In the genomic region with DNA sequence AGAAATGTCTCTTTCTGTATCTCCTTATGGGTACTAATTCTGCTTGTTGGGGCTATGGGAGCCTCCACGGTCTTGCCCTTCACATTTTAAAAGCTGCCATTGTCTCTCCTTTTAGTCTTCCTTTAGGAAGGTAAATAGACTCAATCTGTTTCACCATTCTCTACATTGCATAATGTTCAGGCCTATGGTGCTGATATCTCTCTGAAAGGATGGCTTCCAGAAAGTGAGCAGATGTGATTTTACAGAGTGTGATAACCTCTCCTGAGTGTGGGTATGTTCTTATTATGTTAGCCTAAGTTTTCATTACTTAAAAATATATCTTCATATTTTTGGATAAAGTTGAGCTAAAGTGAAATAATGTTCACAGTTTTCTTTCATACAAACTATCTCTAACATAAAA, we compare ENCODE assay signal across 16 cellular contexts.
"Had no signal": no experiment of that assay in that cellular context is flagged by ENCODE, and none has a peak within 500 bp of the region (broad histone marks: within the 10 kb centered on the region; RNA-seq: fewer than 3 reads in every experiment).

No MANE protein-coding gene starts in this region.

- H3K36me3 Mint-ChIP-seq: activated naive CD8-positive, alpha-beta T cell treated with anti-CD3 and anti-CD28 coated beads, Interleukin-2, amount 10 ng/mL, durations not matched to agents 7 days and 5 days; stimulated activated naive B cell treated with anti-CD40 and anti-IgM and Interleukin-4, amounts not matched to agents 10 μg/mL and 1 μg/mL and 100 μg/mL, for 72 hours had no signal

- H3K4me1 Mint-ChIP-seq: activated CD4-positive, alpha-beta T cell treated with anti-CD3 and anti-CD28 coated beads for 36 hours; activated naive CD8-positive, alpha-beta T cell treated with anti-CD3 and anti-CD28 coated beads, Interleukin-2, amount 10 ng/mL, durations not matched to agents 7 days and 5 days; activated T-helper 17 cell treated with anti-CD3 and anti-CD28 coated beads, Interleukin-2, amount 50 U/mL, for 72 hours; stimulated activated naive B cell treated with anti-CD40 and anti-IgM and Interleukin-4, amounts not matched to agents 10 μg/mL and 1 μg/mL and 100 μg/mL, for 72 hours; T-helper 17 cell had no signal

- H3K9me3 Mint-ChIP-seq: activated CD8-positive, alpha-beta T cell treated with anti-CD3 and anti-CD28 coated beads for 36 hours had no signal

- ATAC-seq: activated CD4-positive, alpha-beta T cell treated with anti-CD3 and anti-CD28 coated beads for 36 hours; activated CD8-positive, alpha-beta T cell treated with anti-CD3 and anti-CD28 coated beads for 36 hours; activated T-helper 17 cell treated with anti-CD3 and anti-CD28 coated beads, Interleukin-2, amount 50 U/mL, for 72 hours; body of pancreas; effector memory CD8-positive, alpha-beta T cell; foreskin keratinocyte; left lung; pancreas; stimulated activated naive B cell treated with anti-CD40 and anti-IgM and Interleukin-4, amounts not matched to agents 10 μg/mL and 1 μg/mL and 100 μg/mL, for 72 hours; T-helper 17 cell; upper lobe of right lung had no signal

- H3K4me3 Mint-ChIP-seq: activated CD4-positive, alpha-beta T cell treated with anti-CD3 and anti-CD28 coated beads for 36 hours; activated CD8-positive, alpha-beta T cell treated with anti-CD3 and anti-CD28 coated beads for 36 hours; activated naive CD8-positive, alpha-beta T cell treated with anti-CD3 and anti-CD28 coated beads, Interleukin-2, amount 10 ng/mL, durations not matched to agents 7 days and 5 days; activated T-helper 17 cell treated with anti-CD3 and anti-CD28 coated beads, Interleukin-2, amount 50 U/mL, for 72 hours; effector memory CD8-positive, alpha-beta T cell; stimulated activated naive B cell treated with anti-CD40 and anti-IgM and Interleukin-4, amounts not matched to agents 10 μg/mL and 1 μg/mL and 100 μg/mL, for 72 hours; T-helper 17 cell had no signal

- DNase-seq: activated CD4-positive, alpha-beta T cell treated with anti-CD3 and anti-CD28 coated beads for 36 hours; activated CD8-positive, alpha-beta T cell treated with anti-CD3 and anti-CD28 coated beads for 36 hours; activated naive CD4-positive, alpha-beta T cell; activated naive CD8-positive, alpha-beta T cell treated with anti-CD3 and anti-CD28 coated beads, Interleukin-2, amount 10 ng/mL, durations not matched to agents 7 days and 5 days; activated T-cell treated with anti-CD3 and anti-CD28 coated beads, Interleukin-2, amount 50 U/mL, for 1 hour; body of pancreas; effector memory CD8-positive, alpha-beta T cell; foreskin keratinocyte; glutamatergic neuron; left lung; sigmoid colon; stimulated activated naive B cell treated with anti-CD40 and anti-IgM and Interleukin-4, amounts not matched to agents 10 μg/mL and 1 μg/mL and 100 μg/mL, for 72 hours; T-helper 17 cell; upper lobe of right lung had no signal

- H3K27me3 Mint-ChIP-seq: activated CD8-positive, alpha-beta T cell treated with anti-CD3 and anti-CD28 coated beads for 36 hours; activated naive CD8-positive, alpha-beta T cell treated with anti-CD3 and anti-CD28 coated beads, Interleukin-2, amount 10 ng/mL, durations not matched to agents 7 days and 5 days; activated T-helper 17 cell treated with anti-CD3 and anti-CD28 coated beads, Interleukin-2, amount 50 U/mL, for 72 hours; effector memory CD8-positive, alpha-beta T cell; stimulated activated naive B cell treated with anti-CD40 and anti-IgM and Interleukin-4, amounts not matched to agents 10 μg/mL and 1 μg/mL and 100 μg/mL, for 72 hours; T-helper 17 cell had no signal

- H3K27ac Mint-ChIP-seq: activated CD4-positive, alpha-beta T cell treated with anti-CD3 and anti-CD28 coated beads for 36 hours; activated CD8-positive, alpha-beta T cell treated with anti-CD3 and anti-CD28 coated beads for 36 hours; activated naive CD8-positive, alpha-beta T cell treated with anti-CD3 and anti-CD28 coated beads, Interleukin-2, amount 10 ng/mL, durations not matched to agents 7 days and 5 days; activated T-helper 17 cell treated with anti-CD3 and anti-CD28 coated beads, Interleukin-2, amount 50 U/mL, for 72 hours; effector memory CD8-positive, alpha-beta T cell; stimulated activated naive B cell treated with anti-CD40 and anti-IgM and Interleukin-4, amounts not matched to agents 10 μg/mL and 1 μg/mL and 100 μg/mL, for 72 hours; T-helper 17 cell had no signal
